ENCODE assay signal across 6 cellular contexts in the genomic region with DNA sequence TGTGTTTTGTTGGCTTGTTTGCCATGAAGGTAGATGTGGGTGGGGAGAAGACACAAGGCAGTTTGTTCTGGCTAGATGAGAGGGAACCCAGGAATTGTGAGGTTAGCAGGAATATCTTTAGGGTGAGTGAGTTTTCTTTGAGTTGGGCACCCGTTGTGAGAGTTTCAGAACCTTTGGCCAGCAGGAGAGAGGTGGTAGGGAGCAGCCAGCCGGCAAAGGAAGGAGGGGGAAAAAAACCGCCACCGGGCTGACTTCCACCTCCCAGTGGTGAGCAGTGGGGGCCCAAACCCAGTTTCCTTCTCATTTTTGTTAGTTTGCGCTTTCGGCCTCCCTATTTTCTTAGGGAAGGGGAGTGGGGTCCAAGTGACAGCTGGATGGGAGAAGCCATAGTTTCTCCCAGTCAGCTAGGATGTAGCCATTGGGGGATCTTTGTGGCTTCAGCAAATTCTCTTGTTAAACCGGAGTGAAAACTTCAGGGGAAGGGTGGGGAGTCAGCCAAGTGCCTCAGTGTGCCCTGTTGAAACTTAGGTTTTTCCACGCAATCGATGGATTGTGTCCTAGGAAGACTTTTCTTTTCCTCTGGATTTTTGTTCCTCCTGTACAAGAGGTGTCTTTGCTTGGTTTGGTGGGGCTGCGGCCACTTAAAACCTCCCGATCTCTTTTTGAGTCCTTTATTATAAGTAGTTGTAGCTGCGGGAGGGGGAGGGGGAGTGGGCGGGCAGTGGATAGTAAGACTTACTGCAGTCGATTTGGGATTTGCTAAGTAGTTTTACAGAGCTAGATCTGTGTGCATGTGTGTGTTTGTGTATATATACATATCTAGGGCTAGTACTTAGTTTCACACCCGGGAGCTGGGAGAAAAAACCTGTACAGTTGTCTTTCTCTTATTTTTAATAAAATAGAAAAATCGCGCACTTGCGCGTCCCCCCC. TPM values are rescaled to one million over a fixed set of nuclear protein-coding genes. Genes with fewer than 3 reads are reported as not detected.
DNase-seq lines count a peak whose midpoint lies in the region; ATAC-seq and TF ChIP-seq lines count a peak whose summit lies in the region.

No MANE protein-coding gene starts in this region.

- H2AFZ ChIP-seq in PC-9, result no peak overlapping the region

- POLR2A ChIA-PET in PC-9 (lab: Charles Lee; ENCODE audit: unreplicated experiment), result interaction anchor here (0.6 to 1.1 kb wide), 5 partner anchors 9 to 478 kb away, joined by 3 to 14 read pairs (median 3); a partner anchor contains a TSS

- H3K36me3 ChIP-seq in PC-9 (ENCODE audit: low read depth) (no peaks in the 10 kb centered on the region), suprapubic skin (no peaks in the 10 kb centered on the region)

- no peaks in the 10 kb centered on the region for H3K9me3 ChIP-seq in PC-9 (ENCODE audit: insufficient read depth, low read depth)
- H3K9me3 ChIP-seq in suprapubic skin, result no peaks in the 10 kb centered on the region

- WGBS in suprapubic skin, result 1% methylated on average over 19 of the region's 19 CpGs

- peaks cover 18% of the 10 kb centered on the region for H3K4me1 ChIP-seq in PC-9 (replicated peaks; ENCODE audit: insufficient read depth)
- peaks cover 69% of the 10 kb centered on the region for H3K4me1 ChIP-seq in suprapubic skin

- peak overlapping the region; percentile 100 for H3K4me3 ChIP-seq in PC-9
- H3K4me3 ChIP-seq in suprapubic skin, result peak overlapping the region; percentile 75

- ATAC-seq in GM21447 (IDR thresholded peaks at IDR 0.05; ENCODE audit: unreplicated experiment) (no peak), HG03571 (IDR thresholded peaks at IDR 0.05; ENCODE audit: unreplicated experiment) (no peak)

- TF ChIP-seq CTCF in PC-9 (conservative IDR thresholded peaks at IDR 0.05) (no peak), suprapubic skin (IDR thresholded peaks at IDR 0.05) (no peak)

- H3K27me3 ChIP-seq in PC-9 (ENCODE audit: insufficient read depth, low read depth), result no peaks in the 10 kb centered on the region
- no peaks in the 10 kb centered on the region for H3K27me3 ChIP-seq in suprapubic skin

- peak overlapping the region; percentile 86 for H3K4me2 ChIP-seq in PC-9

- peaks cover 42% of the 10 kb centered on the region; the same call in 1 of the 2 replicates for H3F3A ChIP-seq in PC-9 (ENCODE audit: insufficient read depth, low read depth)

- H3K79me2 ChIP-seq in PC-9 (ENCODE audit: low read depth), result peaks cover 29% of the 10 kb centered on the region

- no peak for TF ChIP-seq EP300 in suprapubic skin (IDR thresholded peaks at IDR 0.05)

- CTCF ChIA-PET in PC-9 (lab: Charles Lee), result interaction anchor here (0.7 to 2.3 kb wide), 2 partner anchors 11 to 236 kb away, joined by 4 to 21 read pairs; no protein-coding TSS in a partner anchor

- TF ChIP-seq POLR2A in suprapubic skin (IDR thresholded peaks at IDR 0.05), result no peak

- no peak overlapping the region for H3K27ac ChIP-seq in PC-9
- H3K27ac ChIP-seq in suprapubic skin, result peak overlapping the region; percentile 91

- peaks cover 16% of the 10 kb centered on the region for H4K20me1 ChIP-seq in PC-9 (ENCODE audit: insufficient read depth)

- TSS peak; percentile 55 for BruUV-seq in PC-9 (replicated peaks; lab: Mats Ljungman, UMichigan)

- peak; percentile 17 for DNase-seq in COLO668 (lab: John Stamatoyannopoulos, UW; ENCODE audit: unreplicated experiment)
- DNase-seq in PC-9, result peak in 1 of 2 experiments; percentile 20
- peak; percentile 17 for DNase-seq in foreskin melanocyte
- no peak for DNase-seq in suprapubic skin (ENCODE audit: low spot score in 2 of 2)

- no peaks in the 10 kb centered on the region for H3K9me2 ChIP-seq in PC-9 (ENCODE audit: insufficient read depth)

- intact Hi-C loops in PC-9 (cut with micrococcal nuclease; ENCODE audit: unreplicated experiment), result loop anchor here (5.0 kb wide), 3 partner anchors 36 to 259 kb away; a partner anchor contains a TSS

RNA-seq across cellular contexts. Expression of a gene that starts 1.1 kb away (rescaled TPM):
- total RNA-seq in PC-9 (2021) (32.3 and 37.7 TPM in 2 replicates), suprapubic skin (10 to 100 TPM; 11.3 to 34.5 (median 20.1) TPM)

RNA-seq across cellular contexts. Expression of a gene that starts 16.5 kb away (rescaled TPM):
- total RNA-seq in PC-9 (2021) (0.31 and 0.45 TPM in 2 replicates), suprapubic skin (not detected)

RNA-seq across cellular contexts. Expression of a gene that starts 37.5 kb away (rescaled TPM):
- total RNA-seq in PC-9 (2021) (32.3 and 33.6 TPM in 2 replicates), suprapubic skin (10 to 100 TPM; 22.7 to 38.6 (median 32.7) TPM)

RNA-seq across cellular contexts. Expression of a gene that starts 42.5 kb away (rescaled TPM):
- total RNA-seq in PC-9 (2021) (566 and 582 TPM in 2 replicates), suprapubic skin (100 to 1,000 TPM; 379 to 589 (median 576) TPM)

Comparison
In these comparisons a context has a peak if more than half of its experiments do, and no peak if none do; other contexts are left out.
1. DNase-seq: peak in COLO668 (single experiment) and foreskin melanocyte (single experiment); none in suprapubic skin (0 of 2).